1 cellular context compared by ENCODE assay signal in the genomic region with DNA sequence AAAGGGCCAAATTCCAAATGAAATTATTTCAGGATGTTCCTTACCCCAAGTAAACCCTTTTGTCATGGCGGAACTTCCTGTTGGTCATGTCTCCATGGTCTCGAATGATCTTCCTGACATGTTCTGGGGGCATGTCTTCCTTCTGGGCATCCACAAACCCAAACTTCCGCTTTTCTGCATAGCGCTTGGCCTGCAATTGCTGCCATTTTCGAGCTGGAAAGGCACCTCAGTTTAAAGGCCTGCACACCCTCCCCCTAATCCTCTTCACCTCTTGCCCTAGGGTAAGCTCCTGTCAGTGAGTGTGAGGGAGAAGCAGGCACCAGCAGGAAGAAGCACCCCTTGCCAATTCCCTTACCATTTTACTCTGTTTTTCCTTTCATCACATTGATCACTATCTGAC.
TF ChIP-seq lines count a peak whose summit lies in the region.

No MANE protein-coding gene starts in this region.

TF ChIP-seq in H1, 55 proteins besides CTCF, POLR2A, EP300 and RAD21:
- TF ChIP-seq TEAD4 (IDR thresholded peaks at IDR 0.05; ENCODE audit: low read depth, low read length) (no peak), SIN3A (conservative IDR thresholded peaks at IDR 0.05 in 1 of 2, IDR thresholded peaks at IDR 0.05 in 1 of 2; ENCODE audit: low read depth in 1 of 2, low read length in 2 of 2) (0 out of 4 replicates have a peak, but pooled peaks of 1 of the 2 experiments have one; percentile 27), JUND (IDR thresholded peaks at IDR 0.05; ENCODE audit: low read length) (no peak), TBP (IDR thresholded peaks at IDR 0.05; ENCODE audit: low read depth, low read length) (no peak), CHD1 (IDR thresholded peaks at IDR 0.05; ENCODE audit: low read depth, low read length) (no peak)
- TF ChIP-seq, protein P1, sequence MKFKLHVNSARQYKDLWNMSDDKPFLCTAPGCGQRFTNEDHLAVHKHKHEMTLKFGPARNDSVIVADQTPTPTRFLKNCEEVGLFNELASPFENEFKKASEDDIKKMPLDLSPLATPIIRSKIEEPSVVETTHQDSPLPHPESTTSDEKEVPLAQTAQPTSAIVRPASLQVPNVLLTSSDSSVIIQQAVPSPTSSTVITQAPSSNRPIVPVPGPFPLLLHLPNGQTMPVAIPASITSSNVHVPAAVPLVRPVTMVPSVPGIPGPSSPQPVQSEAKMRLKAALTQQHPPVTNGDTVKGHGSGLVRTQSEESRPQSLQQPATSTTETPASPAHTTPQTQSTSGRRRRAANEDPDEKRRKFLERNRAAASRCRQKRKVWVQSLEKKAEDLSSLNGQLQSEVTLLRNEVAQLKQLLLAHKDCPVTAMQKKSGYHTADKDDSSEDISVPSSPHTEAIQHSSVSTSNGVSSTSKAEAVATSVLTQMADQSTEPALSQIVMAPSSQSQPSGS (IDR thresholded peaks at IDR 0.05; ENCODE audit: low read length) = no peak
TF ChIP-seq in H1: peak in this region for 1.
